Comparison of ENCODE assay signal across 9 cellular contexts in the genomic region with DNA sequence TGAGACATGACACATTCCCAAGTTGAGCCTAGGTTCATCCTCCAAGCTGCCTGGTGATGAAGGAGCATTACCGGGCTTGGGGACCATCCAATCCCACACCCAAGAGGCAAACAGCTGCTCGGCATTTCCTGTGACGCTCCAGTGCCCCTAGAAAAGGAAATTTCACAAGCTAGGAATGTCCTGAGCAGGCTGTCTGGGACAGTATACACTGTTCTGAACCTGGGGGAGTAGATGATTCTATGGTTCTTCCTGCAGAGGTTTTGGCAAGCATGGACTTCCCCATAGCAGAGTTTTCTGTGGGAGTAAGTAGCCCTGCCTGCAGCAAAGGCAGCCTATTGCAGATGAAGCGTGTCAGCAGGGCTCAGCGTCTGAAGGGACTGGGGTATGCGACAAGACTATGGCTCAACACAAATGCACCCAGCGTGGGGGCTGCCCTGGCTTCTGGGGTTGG. TPM values are rescaled to one million over a fixed set of nuclear protein-coding genes. Genes with fewer than 3 reads are reported as not detected.
DNase-seq lines count a peak whose midpoint lies in the region; ATAC-seq and TF ChIP-seq lines count a peak whose summit lies in the region.
"Had no signal": no experiment of that assay in that cellular context is flagged by ENCODE, and none has a peak within 500 bp of the region (broad histone marks: within the 10 kb centered on the region; RNA-seq: fewer than 3 reads in every experiment).

No MANE protein-coding gene starts in this region.

- intact Hi-C loops in naive thymus-derived CD4-positive, alpha-beta T cell (cut with micrococcal nuclease) = no loop called here

- H3K4me1 Mint-ChIP-seq in naive thymus-derived CD4-positive, alpha-beta T cell = peaks cover 13 to 46% (median 19%) of the 10 kb centered on the region in 7 donors

- no peak overlapping the region for H3K4me3 Mint-ChIP-seq in naive thymus-derived CD4-positive, alpha-beta T cell

- H3K9me3 Mint-ChIP-seq in naive thymus-derived CD4-positive, alpha-beta T cell = peaks cover 0 to 1% (median 0%) of the 10 kb centered on the region in 11 donors

- POLR2A ChIA-PET in naive thymus-derived CD4-positive, alpha-beta T cell (lab: Charles Lee) = no interaction called here

- no peaks in the 10 kb centered on the region for H3K36me3 ChIP-seq in naive thymus-derived CD4-positive, alpha-beta T cell (ENCODE audit: control insufficient read depth in 2 of 3, insufficient read depth in 3 of 3, low read length in 3 of 3)
- H3K36me3 ChIP-seq: ovary had no signal

- peak; percentile 97 for DNase-seq in AG10803 (ENCODE audit: low read depth)
- peak; percentile 62 for DNase-seq in MV-4-11 (lab: John Stamatoyannopoulos, UW)
- DNase-seq in epithelial cell of esophagus (ENCODE audit: low read depth) = peak; percentile 88
- no peak for DNase-seq in naive thymus-derived CD4-positive, alpha-beta T cell
- DNase-seq in pons (ENCODE audit: low spot score) = no peak

- H3K27ac ChIP-seq in naive thymus-derived CD4-positive, alpha-beta T cell (ENCODE audit: low read depth, low read length) = no peak overlapping the region
- H3K27ac ChIP-seq: ovary had no signal

- CTCF ChIA-PET in naive thymus-derived CD4-positive, alpha-beta T cell (lab: Charles Lee) = interaction anchor here (0.6 to 1.8 kb wide), 4 partner anchors 48 to 145 kb away, joined by 3 to 12 read pairs (median 4); no protein-coding TSS in a partner anchor

- no peaks in the 10 kb centered on the region for H3K27me3 Mint-ChIP-seq in naive thymus-derived CD4-positive, alpha-beta T cell

- H3K4me1 ChIP-seq in naive thymus-derived CD4-positive, alpha-beta T cell (ENCODE audit: control insufficient read depth in 2 of 2, insufficient read depth in 2 of 2, low read length in 2 of 2) = peaks cover 0 to 14% of the 10 kb centered on the region in 2 donors

- peaks cover 0 to 19% (median 0%) of the 10 kb centered on the region in 5 donors for H3K36me3 Mint-ChIP-seq in naive thymus-derived CD4-positive, alpha-beta T cell

- no peak overlapping the region for H3K4me3 ChIP-seq in AG10803 (ENCODE audit: low read length)
- H3K4me3 ChIP-seq in epithelial cell of esophagus (ENCODE audit: low read length) = no peak overlapping the region
- no peak overlapping the region for H3K4me3 ChIP-seq in naive thymus-derived CD4-positive, alpha-beta T cell (ENCODE audit: low read length)
- H3K4me3 ChIP-seq: ovary had no signal

- peak overlapping the region in 1 of 9 donors; percentile 19 for H3K27ac Mint-ChIP-seq in naive thymus-derived CD4-positive, alpha-beta T cell

- no peaks in the 10 kb centered on the region for H3K27me3 ChIP-seq in naive thymus-derived CD4-positive, alpha-beta T cell (ENCODE audit: control insufficient read depth in 2 of 2, insufficient read depth in 2 of 2, low read length in 2 of 2)
- H3K27me3 ChIP-seq: ovary had no signal

- ATAC-seq in naive thymus-derived CD4-positive, alpha-beta T cell = peak; percentile 50
- no peak for ATAC-seq in HG02970 (IDR thresholded peaks at IDR 0.05; ENCODE audit: low FRiP score, unreplicated experiment)
- no peak for ATAC-seq in HG03342 (IDR thresholded peaks at IDR 0.05; ENCODE audit: unreplicated experiment)
- no peak for ATAC-seq in HG03457 (IDR thresholded peaks at IDR 0.05; ENCODE audit: unreplicated experiment)

- no peaks in the 10 kb centered on the region for H3K9me3 ChIP-seq in naive thymus-derived CD4-positive, alpha-beta T cell (ENCODE audit: control insufficient read depth in 2 of 3, low read length in 3 of 3)
- H3K9me3 ChIP-seq: ovary had no signal

- TF ChIP-seq CTCF in AG10803 (conservative IDR thresholded peaks at IDR 0.05; ENCODE audit: low read length) (no peak), epithelial cell of esophagus (IDR thresholded peaks at IDR 0.05; ENCODE audit: insufficient read depth, low read depth, low read length, missing control alignments) (no peak)

RNA-seq across cellular contexts. Expression of gene SRSF5, which starts 47.4 kb away (rescaled TPM):
- 1,000 to 10,000 TPM in 4 of 5 experiments, 100 to 1,000 TPM in 1; 355 to 1,361 (median 1,191) TPM for total RNA-seq in naive thymus-derived CD4-positive, alpha-beta T cell
- 1,000 to 10,000 TPM; 1,397 to 1,617 TPM for polyA plus RNA-seq in naive thymus-derived CD4-positive, alpha-beta T cell

Comparison
In these comparisons a context has a peak if more than half of its experiments do, and no peak if none do; other contexts are left out.
1. DNase-seq: peak in AG10803 (single experiment), MV-4-11 (single experiment) and epithelial cell of esophagus (single experiment); none in naive thymus-derived CD4-positive, alpha-beta T cell (0 of 9) and pons (single experiment).